12 cellular contexts compared by ENCODE assay signal in genomic region chr16:19716183-19716582, GRCh38. TPM values are rescaled to one million over a fixed set of nuclear protein-coding genes. Genes with fewer than 3 reads are reported as not detected.
DNase-seq lines count a peak whose midpoint lies in the region; ATAC-seq, FAIRE-seq and TF ChIP-seq lines count a peak whose summit lies in the region.
"Had no signal": no experiment of that assay in that cellular context is flagged by ENCODE, and none has a peak within 500 bp of the region (broad histone marks: within the 10 kb centered on the region; RNA-seq: fewer than 3 reads in every experiment).

No MANE protein-coding gene starts in this region.

- in situ Hi-C loops in Panc1 (cut with HindIII; ENCODE audit: low pct_unique_long_range_greater_than_20kb, low sequenced_read_pairs), result no loop called here

- 90% methylated on average over 1 of the region's 1 CpG for WGBS in esophagus muscularis mucosa
- WGBS in small intestine, 3 donors, result 15 to 75% (median 41%) methylated on average over 1 of the region's 1 CpG

- no peaks in the 10 kb centered on the region for H3K9me3 Mint-ChIP-seq in activated naive CD4-positive, alpha-beta T cell treated with anti-CD3 and anti-CD28 coated beads for 36 hours

- intact Hi-C loops in activated naive CD4-positive, alpha-beta T cell treated with anti-CD3 and anti-CD28 coated beads for 36 hours (cut with micrococcal nuclease), result no loop called here
- intact Hi-C loops in Panc1 (cut with micrococcal nuclease; ENCODE audit: unreplicated experiment) (no loop called here), esophagus muscularis mucosa (cut with DNase I) (loop anchor here (5.0 to 10.0 kb wide), 2 partner anchors 161 to 171 kb away; partner anchors contain the start of gene VPS35L)

- FAIRE-seq in small intestine (lab: Jason Lieb, UNC) (no peak), urothelium cell line (lab: Jason Lieb, UNC) (no peak)
- FAIRE-seq: D721Med, pancreas had no signal

- peaks cover 23% of the 10 kb centered on the region for H3K36me3 Mint-ChIP-seq in activated naive CD4-positive, alpha-beta T cell treated with anti-CD3 and anti-CD28 coated beads for 36 hours (ENCODE audit: low read depth)

- peaks cover 49% of the 10 kb centered on the region for H3K4me1 Mint-ChIP-seq in activated naive CD4-positive, alpha-beta T cell treated with anti-CD3 and anti-CD28 coated beads for 36 hours (ENCODE audit: low read depth)

- TF ChIP-seq CTCF in Panc1 (IDR thresholded peaks at IDR 0.05) (no peak), esophagus muscularis mucosa (IDR thresholded peaks at IDR 0.05) (no peak)

- H3K27me3 ChIP-seq in Panc1 (ENCODE audit: control insufficient read depth, insufficient read depth, low read length), result no peaks in the 10 kb centered on the region
- H3K27me3 ChIP-seq in esophagus muscularis mucosa, result no peaks in the 10 kb centered on the region
- no peaks in the 10 kb centered on the region for H3K27me3 ChIP-seq in small intestine (ENCODE audit: control insufficient read depth in 2 of 2, insufficient read depth in 2 of 2, low read length in 2 of 2)
- H3K27me3 ChIP-seq: pancreas had no signal

- H3K27ac ChIP-seq in Panc1 (ENCODE audit: low read length), result 0 out of 2 replicates have a peak overlapping the region, but pooled peaks have one; percentile 2
- H3K27ac ChIP-seq in esophagus muscularis mucosa (replicated peaks in 1 of 4), result no peak overlapping the region
- peak overlapping the region in 1 of 2 donors; percentile 87 for H3K27ac ChIP-seq in small intestine (ENCODE audit: low read depth in 1 of 2, low read length in 1 of 2)

- TF ChIP-seq EP300 in esophagus muscularis mucosa (IDR thresholded peaks at IDR 0.05), result no peak

- H3K4me1 ChIP-seq in Panc1 (ENCODE audit: control insufficient read depth, insufficient read depth, low read length) (0 out of 2 replicates have a peak, but pooled peaks cover 4% of the 10 kb centered on the region), esophagus muscularis mucosa (peaks cover 29 to 40% (median 35%) of the 10 kb centered on the region in 4 donors), small intestine (ENCODE audit: control insufficient read depth in 2 of 2, insufficient read depth in 1 of 2, low read depth in 1 of 2, low read length in 1 of 2) (peaks cover 3 to 6% of the 10 kb centered on the region in 2 donors)

- peak overlapping the region; percentile 91 for H3K4me3 Mint-ChIP-seq in activated naive CD4-positive, alpha-beta T cell treated with anti-CD3 and anti-CD28 coated beads for 36 hours

- POLR2A ChIA-PET in Panc1 (lab: Charles Lee), result no interaction called here

- H3K27ac Mint-ChIP-seq in activated naive CD4-positive, alpha-beta T cell treated with anti-CD3 and anti-CD28 coated beads for 36 hours, result no peak overlapping the region

- no peaks in the 10 kb centered on the region for H3K27me3 Mint-ChIP-seq in activated naive CD4-positive, alpha-beta T cell treated with anti-CD3 and anti-CD28 coated beads for 36 hours (ENCODE audit: low read depth)

- H3K36me3 ChIP-seq in Panc1 (ENCODE audit: control insufficient read depth, insufficient read depth, low read length), result peaks cover 6% of the 10 kb centered on the region; the same call in 1 of the 2 replicates
- peaks cover 0 to 34% (median 19%) of the 10 kb centered on the region in 4 donors for H3K36me3 ChIP-seq in esophagus muscularis mucosa
- H3K36me3 ChIP-seq in small intestine (ENCODE audit: control insufficient read depth in 2 of 2, insufficient read depth in 2 of 2, low read length in 2 of 2), result peaks cover 2 to 8% of the 10 kb centered on the region in 2 donors

- CTCF ChIA-PET in activated naive CD4-positive, alpha-beta T cell treated with anti-CD3 and anti-CD28 coated beads for 36 hours (lab: Charles Lee), result no interaction called here
- CTCF ChIA-PET in Panc1 (lab: Charles Lee), result no interaction called here

- H3K4me3 ChIP-seq in Panc1 (ENCODE audit: low read depth in 2 of 2, low read length in 2 of 2) (peak overlapping the region in 1 of 2 experiments; percentile 98; a peak in 2 of 4 replicates), esophagus muscularis mucosa (peak overlapping the region in 3 of 4 donors; percentile 86 to 97 (median 93)), small intestine (ENCODE audit: low read depth in 1 of 2, low read length in 2 of 2) (no peak overlapping the region)

- H3K9me3 ChIP-seq in Panc1 (ENCODE audit: control insufficient read depth, insufficient read depth, low read depth, low read length), result no peaks in the 10 kb centered on the region
- H3K9me3 ChIP-seq in esophagus muscularis mucosa, result no peaks in the 10 kb centered on the region
- no peaks in the 10 kb centered on the region for H3K9me3 ChIP-seq in small intestine (ENCODE audit: control insufficient read depth, low read depth)
- H3K9me3 ChIP-seq: pancreas had no signal

- ATAC-seq in Panc1 (no peak), GM21786 (IDR thresholded peaks at IDR 0.05; ENCODE audit: unreplicated experiment) (no peak)
- ATAC-seq: Right ventricle myocardium inferior had no signal

- no peak for TF ChIP-seq POLR2A in esophagus muscularis mucosa (IDR thresholded peaks at IDR 0.05; ENCODE audit: low read depth)

- no peak for DNase-seq in activated naive CD4-positive, alpha-beta T cell treated with anti-CD3 and anti-CD28 coated beads for 36 hours
- no peak for DNase-seq in activated naive CD4-positive, alpha-beta T cell treated with Interleukin-2 at 50 U/mL for 16 hours
- DNase-seq in Panc1 (ENCODE audit: low read depth, low spot score) (no peak), esophagus muscularis mucosa (ENCODE audit: extremely low spot score) (no peak), small intestine (peak; percentile 85), urothelium cell line (ENCODE audit: low spot score) (no peak)
- no peak for DNase-seq in stimulated activated CD4-positive, alpha-beta T cell treated with anti-CD3 and anti-CD28 coated beads, Interleukin-1b, Interleukin-23, amount 100 ng/mL, for 48 hours
- DNase-seq: foreskin melanocyte, pancreas had no signal

- BruUV-seq in Panc1 (replicated peaks; lab: Mats Ljungman, UMichigan), result no TSS peak

RNA-seq across cellular contexts. Expression of gene KNOP1, which starts 1.8 kb away (rescaled TPM):
- total RNA-seq in activated naive CD4-positive, alpha-beta T cell treated with anti-CD3 and anti-CD28 coated beads for 36 hours, result 10 to 100 TPM; 24.4 to 26.1 TPM
- total RNA-seq in Panc1 (2021; ENCODE audit: unreplicated experiment), result 70.1 TPM
- 63.0 TPM for polyA plus RNA-seq in Panc1 (2012; ENCODE audit: insufficient read length)
- 1 to 10 TPM; 7.3 to 9.9 (median 9.1) TPM for total RNA-seq in esophagus muscularis mucosa
- polyA plus RNA-seq in small intestine, result 10 to 100 TPM in 1 of 3 donors, 1 to 10 TPM in 2; 9.6 to 18.4 (median 9.7) TPM

RNA-seq across cellular contexts. Expression of gene IQCK, which starts 1.9 kb away (rescaled TPM):
- 1 to 10 TPM; 2.8 to 3.9 TPM for total RNA-seq in activated naive CD4-positive, alpha-beta T cell treated with anti-CD3 and anti-CD28 coated beads for 36 hours
- total RNA-seq in Panc1 (2021; ENCODE audit: unreplicated experiment) (15.5 TPM), esophagus muscularis mucosa (10 to 100 TPM in 1 of 4 donors, 1 to 10 TPM in 3; 7.4 to 10.4 (median 8.6) TPM)
- 14.3 TPM for polyA plus RNA-seq in Panc1 (2012; ENCODE audit: insufficient read length)
- polyA plus RNA-seq in small intestine, result 1 to 10 TPM; 1.1 to 7.1 (median 3.0) TPM

Comparison
In these comparisons a context has a peak if more than half of its experiments do, and no peak if none do; other contexts are left out.
1. H3K4me3 ChIP-seq: peak in esophagus muscularis mucosa (3 of 4); none in small intestine (0 of 2).